22 cellular contexts compared by ENCODE assay signal in genomic region chr12:131387281-131388163, GRCh38.
"Had no signal": no experiment of that assay in that cellular context is flagged by ENCODE, and none has a peak within 500 bp of the region (broad histone marks: within the 10 kb centered on the region; RNA-seq: fewer than 3 reads in every experiment).

No MANE protein-coding gene starts in this region.

- H3K4me1 Mint-ChIP-seq: activated CD4-positive, alpha-beta T cell treated with anti-CD3 and anti-CD28 coated beads for 36 hours; activated naive CD8-positive, alpha-beta T cell treated with anti-CD3 and anti-CD28 coated beads, Interleukin-2, amount 10 ng/mL, durations not matched to agents 7 days and 5 days; memory B cell had no signal

- H3K36me3 ChIP-seq: left ventricle myocardium inferior, prostate gland, stomach had no signal

- H3K36me3 Mint-ChIP-seq: activated CD4-positive, alpha-beta memory T cell treated with anti-CD3 and anti-CD28 coated beads for 36 hours; activated naive CD8-positive, alpha-beta T cell treated with anti-CD3 and anti-CD28 coated beads, Interleukin-2, amount 10 ng/mL, durations not matched to agents 7 days and 5 days; memory B cell; type B pancreatic cell had no signal

- H3K27ac Mint-ChIP-seq: activated CD4-positive, alpha-beta memory T cell treated with anti-CD3 and anti-CD28 coated beads for 36 hours; activated CD4-positive, alpha-beta T cell treated with anti-CD3 and anti-CD28 coated beads for 36 hours; activated naive CD8-positive, alpha-beta T cell treated with anti-CD3 and anti-CD28 coated beads, Interleukin-2, amount 10 ng/mL, durations not matched to agents 7 days and 5 days; activated T-helper 17 cell treated with anti-CD3 and anti-CD28 coated beads, Interleukin-2, amount 50 U/mL, for 72 hours; memory B cell; type B pancreatic cell had no signal

- H3K4me1 ChIP-seq: body of pancreas, left ventricle myocardium inferior, prostate gland, stomach had no signal

- H3K27ac ChIP-seq: body of pancreas, epithelial cell of prostate, left ventricle myocardium inferior, prostate gland, skin epidermis, stomach had no signal

- H3K27me3 ChIP-seq: body of pancreas had no signal

- H3K27me3 Mint-ChIP-seq: activated naive CD8-positive, alpha-beta T cell treated with anti-CD3 and anti-CD28 coated beads, Interleukin-2, amount 10 ng/mL, durations not matched to agents 7 days and 5 days had no signal

- DNase-seq: activated CD4-positive, alpha-beta memory T cell treated with anti-CD3 and anti-CD28 coated beads for 36 hours; activated CD4-positive, alpha-beta T cell treated with anti-CD3 and anti-CD28 coated beads for 36 hours; activated naive CD4-positive, alpha-beta T cell treated with Interleukin-2 at 50 U/mL for 16 hours; activated naive CD8-positive, alpha-beta T cell treated with anti-CD3 and anti-CD28 coated beads, Interleukin-2, amount 10 ng/mL, durations not matched to agents 7 days and 5 days; activated T-cell treated with anti-CD3 and anti-CD28 coated beads, Interleukin-2, amount 50 U/mL, for 1 hour; body of pancreas; foreskin melanocyte; glutamatergic neuron; kidney glomerular epithelial cell; left ventricle myocardium inferior; stimulated activated CD4-positive, alpha-beta T cell treated with anti-CD3 and anti-CD28 coated beads, Interleukin-4, amount 100 ng/mL, for 1 hour; stomach had no signal

- ATAC-seq: activated CD4-positive, alpha-beta T cell treated with anti-CD3 and anti-CD28 coated beads for 36 hours; activated T-helper 17 cell treated with anti-CD3 and anti-CD28 coated beads, Interleukin-2, amount 50 U/mL, for 72 hours; body of pancreas; right cardiac atrium had no signal

- H3K4me3 Mint-ChIP-seq: activated CD4-positive, alpha-beta memory T cell treated with anti-CD3 and anti-CD28 coated beads for 36 hours; activated CD4-positive, alpha-beta T cell treated with anti-CD3 and anti-CD28 coated beads for 36 hours; activated naive CD8-positive, alpha-beta T cell treated with anti-CD3 and anti-CD28 coated beads, Interleukin-2, amount 10 ng/mL, durations not matched to agents 7 days and 5 days; activated T-helper 17 cell treated with anti-CD3 and anti-CD28 coated beads, Interleukin-2, amount 50 U/mL, for 72 hours; memory B cell; type B pancreatic cell had no signal

- FAIRE-seq: colon, TTC549 had no signal

- H3K9me3 ChIP-seq: body of pancreas, left ventricle myocardium inferior, prostate gland, stomach had no signal

- H3K4me3 ChIP-seq: body of pancreas, dorsolateral prefrontal cortex, left ventricle myocardium inferior, prostate gland, skin epidermis, stomach had no signal

- H3K9me3 Mint-ChIP-seq: activated CD4-positive, alpha-beta memory T cell treated with anti-CD3 and anti-CD28 coated beads for 36 hours; activated naive CD8-positive, alpha-beta T cell treated with anti-CD3 and anti-CD28 coated beads, Interleukin-2, amount 10 ng/mL, durations not matched to agents 7 days and 5 days; activated T-helper 17 cell treated with anti-CD3 and anti-CD28 coated beads, Interleukin-2, amount 50 U/mL, for 72 hours; memory B cell; type B pancreatic cell had no signal
